Comparison of ENCODE assay signal across 11 cellular contexts in the genomic region with DNA sequence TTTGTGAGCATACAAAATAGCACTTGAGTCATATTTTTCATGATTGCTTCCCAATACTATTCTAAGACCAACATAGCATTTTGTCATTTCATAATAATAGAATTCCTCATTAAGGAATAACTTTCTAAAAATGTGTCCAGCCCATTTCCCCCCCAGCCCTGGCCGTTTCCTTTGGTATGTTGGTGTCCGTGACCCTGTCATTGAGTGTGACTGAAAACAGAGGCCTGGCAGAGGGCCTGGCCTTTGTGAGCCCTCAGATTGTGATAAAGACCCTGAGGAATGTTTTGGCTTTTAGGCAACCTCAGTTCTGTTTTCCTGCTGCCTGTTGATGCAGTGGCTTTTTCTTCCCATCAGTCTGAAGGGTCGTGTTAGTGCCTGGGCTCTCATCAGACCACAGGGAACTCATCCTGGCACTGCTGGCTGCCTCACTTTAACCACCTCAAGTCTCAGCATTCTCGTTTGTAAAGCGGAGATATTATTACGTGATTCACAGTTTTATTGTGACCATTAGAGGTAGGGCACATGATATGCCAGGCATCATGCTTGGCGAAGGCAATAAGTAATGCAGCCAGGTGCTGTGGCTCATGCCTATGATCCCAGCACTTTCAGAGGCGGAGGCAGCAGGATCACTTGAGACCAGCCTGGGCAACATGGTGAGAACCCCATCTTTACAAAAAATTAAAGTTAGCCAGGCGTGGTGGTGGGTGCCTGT. TPM values are rescaled to one million over a fixed set of nuclear protein-coding genes. Genes with fewer than 3 reads are reported as not detected.
DNase-seq lines count a peak whose midpoint lies in the region; ATAC-seq and TF ChIP-seq lines count a peak whose summit lies in the region.
"Had no signal": no experiment of that assay in that cellular context is flagged by ENCODE, and none has a peak within 500 bp of the region (broad histone marks: within the 10 kb centered on the region; RNA-seq: fewer than 3 reads in every experiment).

No MANE protein-coding gene starts in this region.

- no peaks in the 10 kb centered on the region for H3K27me3 ChIP-seq in ACC112 (ENCODE audit: insufficient read depth, low read length)
- H3K27me3 ChIP-seq in gastroesophageal sphincter, result no peaks in the 10 kb centered on the region
- H3K27me3 ChIP-seq in osteoblast (ENCODE audit: insufficient read depth, low read length), result no peaks in the 10 kb centered on the region
- H3K27me3 ChIP-seq: BLaER1 had no signal

- H2AFZ ChIP-seq in ACC112 (ENCODE audit: low read length, unreplicated experiment) (peak overlapping the region; percentile 22), osteoblast (ENCODE audit: low read length) (peak overlapping the region; percentile 37)

- H3K27ac ChIP-seq in ACC112 (ENCODE audit: low read depth, low read length) (peak overlapping the region; percentile 53), RWPE1 (peak overlapping the region; percentile 39), gastroesophageal sphincter (peak overlapping the region; percentile 13 to 79 (median 68)), osteoblast (ENCODE audit: low read depth, low read length) (peak overlapping the region; percentile 75)
- H3K27ac ChIP-seq: BLaER1 had no signal

- H3K9me3 ChIP-seq in gastroesophageal sphincter, result no peaks in the 10 kb centered on the region
- no peaks in the 10 kb centered on the region for H3K9me3 ChIP-seq in osteoblast (ENCODE audit: low read depth, low read length)
- H3K9me3 ChIP-seq: BLaER1 had no signal

- WGBS in gastroesophageal sphincter (ENCODE audit: low coverage in 1 of 2), 2 donors, result 45 to 64% methylated on average over 4 to 7 of the region's 9 CpGs

- no peaks in the 10 kb centered on the region for H3K36me3 ChIP-seq in ACC112 (ENCODE audit: insufficient read depth, low read length)
- H3K36me3 ChIP-seq in gastroesophageal sphincter, result no peaks in the 10 kb centered on the region
- no peaks in the 10 kb centered on the region for H3K36me3 ChIP-seq in osteoblast (ENCODE audit: insufficient read depth, low read length)

- peak; percentile 81 for ATAC-seq in gastroesophageal sphincter

- H3K79me2 ChIP-seq in ACC112 (ENCODE audit: control insufficient read depth, insufficient read depth, low read length, unreplicated experiment), result no peaks in the 10 kb centered on the region
- H3K79me2 ChIP-seq in osteoblast (ENCODE audit: insufficient read depth, low read length), result no peaks in the 10 kb centered on the region

- H3K4me1 ChIP-seq in ACC112 (ENCODE audit: control insufficient read depth, insufficient read depth, low read length, unreplicated experiment) (peaks cover 15% of the 10 kb centered on the region), gastroesophageal sphincter (peaks cover 0 to 32% (median 12%) of the 10 kb centered on the region in 3 donors), osteoblast (ENCODE audit: insufficient read depth, low read length) (peaks cover 24% of the 10 kb centered on the region)

- POLR2A ChIA-PET in RWPE1 (lab: Yijun Ruan, JAX; ENCODE audit: low non-redundant PET), result no interaction called here

- H4K20me1 ChIP-seq in osteoblast (ENCODE audit: insufficient read depth, low read length), result no peaks in the 10 kb centered on the region

- no peak for TF ChIP-seq EP300 in gastroesophageal sphincter (IDR thresholded peaks at IDR 0.05)

- TF ChIP-seq POLR2A in gastroesophageal sphincter (IDR thresholded peaks at IDR 0.05), result no peak

- no peak for DNase-seq in RWPE1 (ENCODE audit: low spot score)
- peak; percentile 85 for DNase-seq in osteoblast (ENCODE audit: insufficient read length, low spot score, missing footprints)
- no peak for DNase-seq in NCI-H1417 treated with DMSO at 0.1 percent for 48 hours (lab: John Stamatoyannopoulos, UW)
- no peak for DNase-seq in NCI-H1694 (lab: John Stamatoyannopoulos, UW)
- no peak for DNase-seq in MV-4-11 (lab: John Stamatoyannopoulos, UW)
- DNase-seq in activated CD8-positive, alpha-beta memory T cell treated with anti-CD3 and anti-CD28 coated beads, Interleukin-2, amount 50 U/mL, for 48 hours, result no peak
- DNase-seq: central memory CD4-positive, alpha-beta T cell; NCI-H1048 had no signal

- H3K4me2 ChIP-seq in osteoblast (ENCODE audit: insufficient read depth, low read length), result peak overlapping the region; percentile 70
- H3K4me2 ChIP-seq: BLaER1 had no signal

- H3K4me3 ChIP-seq in ACC112 (ENCODE audit: low read depth, low read length), result no peak overlapping the region
- no peak overlapping the region for H3K4me3 ChIP-seq in gastroesophageal sphincter
- H3K4me3 ChIP-seq in osteoblast (ENCODE audit: insufficient read depth, low read length), result peak overlapping the region; percentile 41
- H3K4me3 ChIP-seq: BLaER1 had no signal

- CTCF ChIA-PET in RWPE1 (lab: Yijun Ruan, JAX), result interaction anchor here (0.6 kb wide), 1 partner anchor 337 kb away, joined by 4 read pairs; no protein-coding TSS in a partner anchor

- TF ChIP-seq CTCF in RWPE1 (conservative IDR thresholded peaks at IDR 0.05; ENCODE audit: low read depth) (no peak), gastroesophageal sphincter (IDR thresholded peaks at IDR 0.05) (no peak), osteoblast (IDR thresholded peaks at IDR 0.05; ENCODE audit: extremely low read depth, low read depth, low read length) (no peak)

RNA-seq across cellular contexts. Expression of a gene that starts 13.8 kb away (rescaled TPM):
- 10 to 100 TPM in 2 of 4 donors, 1 to 10 TPM in 2; 2.1 to 51.7 (median 10.9) TPM for total RNA-seq in gastroesophageal sphincter
- total RNA-seq in osteoblast, result 1.8 and 2.2 TPM in 2 replicates

RNA-seq across cellular contexts. Expression of a gene that starts 22.0 kb away (rescaled TPM):
- total RNA-seq in gastroesophageal sphincter, result 100 to 1,000 TPM; 226 to 468 (median 332) TPM
- total RNA-seq in osteoblast, result 0.72 and 1.2 TPM in 2 replicates

RNA-seq across cellular contexts. Expression of a gene that starts 25.9 kb away (rescaled TPM):
- 10 to 100 TPM in 1 of 4 donors, 1 to 10 TPM in 2, not detected in 1; 4.7 to 48.7 (median 7.9) TPM for total RNA-seq in gastroesophageal sphincter
- not detected in 2 replicates for total RNA-seq in osteoblast

RNA-seq across cellular contexts. Expression of a gene that starts 37.6 kb away (rescaled TPM):
- total RNA-seq in gastroesophageal sphincter (10 to 100 TPM; 14.0 to 20.7 (median 17.1) TPM), osteoblast (55.0 and 58.9 TPM in 2 replicates)

RNA-seq across cellular contexts. Expression of a gene that starts 41.5 kb away (rescaled TPM):
- total RNA-seq in gastroesophageal sphincter, result 1 to 10 TPM; 2.3 to 9.3 (median 6.1) TPM
- 5.4 and 6.5 TPM in 2 replicates for total RNA-seq in osteoblast

Comparison
In these comparisons a context has a peak if more than half of its experiments do, and no peak if none do; other contexts are left out.
1. RNA of a gene that starts 22.0 kb away (total RNA-seq): 226 to 468 TPM in gastroesophageal sphincter; 0.72 to 1.2 TPM in osteoblast; every median in the first group is over 100 times any median in the second.
2. Peak in every context shown above with its lines, with median percentiles within 50 percentile points of each other: H3K27ac ChIP-seq.